In genomic region chr11:23405350-23405937, GRCh38 we compare ENCODE assay signal across 27 cellular contexts.
A peak's percentile ranks its signal among the peaks of the same experiment; 100 is the strongest.
DNase-seq lines count a peak whose midpoint lies in the region; ATAC-seq and TF ChIP-seq lines count a peak whose summit lies in the region.
"Had no signal": no experiment of that assay in that cellular context is flagged by ENCODE, and none has a peak within 500 bp of the region (broad histone marks: within the 10 kb centered on the region; RNA-seq: fewer than 3 reads in every experiment).

No MANE protein-coding gene starts in this region.

- H3K27me3 ChIP-seq in testis, result no peaks in the 10 kb centered on the region
- H3K27me3 ChIP-seq: BE2C, MG63 had no signal

- no peak for ATAC-seq in T-cell (replicated peaks in 1 of 4)
- ATAC-seq: GM12878, HCT116 had no signal

- H3K27ac Mint-ChIP-seq in activated CD4-positive, alpha-beta T cell treated with anti-CD3 and anti-CD28 coated beads, Interleukin-2, amount 10 ng/mL, durations not matched to agents 24 days and 14 days, result no peak overlapping the region
- H3K27ac Mint-ChIP-seq in chondrocyte (ENCODE audit: unreplicated experiment) (no peak overlapping the region), T-cell (no peak overlapping the region)
- H3K27ac Mint-ChIP-seq: CD14-positive monocyte had no signal

- H3K9me3 ChIP-seq in testis, result no peaks in the 10 kb centered on the region
- H3K9me3 ChIP-seq: BE2C, MG63 had no signal

- H3K9me3 Mint-ChIP-seq in activated CD4-positive, alpha-beta T cell treated with anti-CD3 and anti-CD28 coated beads, Interleukin-2, amount 10 ng/mL, durations not matched to agents 24 days and 14 days, result peaks cover 18% of the 10 kb centered on the region
- H3K9me3 Mint-ChIP-seq in chondrocyte (ENCODE audit: low read depth) (peaks cover 19% of the 10 kb centered on the region), T-cell (peaks cover 16 to 24% (median 20%) of the 10 kb centered on the region in 3 donors)

- no peaks in the 10 kb centered on the region for H3K36me3 Mint-ChIP-seq in activated CD4-positive, alpha-beta T cell treated with anti-CD3 and anti-CD28 coated beads, Interleukin-2, amount 10 ng/mL, durations not matched to agents 24 days and 14 days (ENCODE audit: low read depth)
- H3K36me3 Mint-ChIP-seq in chondrocyte (ENCODE audit: low read depth) (peaks cover 4% of the 10 kb centered on the region), T-cell (no peaks in the 10 kb centered on the region)
- H3K36me3 Mint-ChIP-seq: CD14-positive monocyte; CD8-positive, alpha-beta memory T cell had no signal

- peak overlapping the region in 1 of 2 donors; percentile 6 for H3K4me3 ChIP-seq in testis
- H3K4me3 ChIP-seq: GM12878, MG63 had no signal

- POLR2A ChIA-PET in T-cell (lab: Charles Lee), result no interaction called here

- H3K4me3 Mint-ChIP-seq in activated CD4-positive, alpha-beta T cell treated with anti-CD3 and anti-CD28 coated beads, Interleukin-2, amount 10 ng/mL, durations not matched to agents 24 days and 14 days, result no peak overlapping the region
- H3K4me3 Mint-ChIP-seq in chondrocyte (ENCODE audit: unreplicated experiment), result no peak overlapping the region
- H3K4me3 Mint-ChIP-seq in T-cell, result no peak overlapping the region
- H3K4me3 Mint-ChIP-seq: CD14-positive monocyte; CD8-positive, alpha-beta memory T cell had no signal

- 40 to 87% methylated on average over 15 to 29 of the region's 33 CpGs for WGBS in testis, 2 donors

- no peaks in the 10 kb centered on the region for H3K36me3 ChIP-seq in testis (ENCODE audit: low read depth, missing control alignments)
- H3K36me3 ChIP-seq: BE2C, MG63 had no signal

- no peak overlapping the region for H3K27ac ChIP-seq in testis
- H3K27ac ChIP-seq: 22Rv1 had no signal

- peak; percentile 38 for DNase-seq in activated CD4-positive, alpha-beta T cell treated with anti-CD3 and anti-CD28 coated beads, Interleukin-2, amount 10 ng/mL, durations not matched to agents 24 days and 14 days
- no peak for DNase-seq in activated CD4-positive, alpha-beta T cell treated with anti-CD3 and anti-CD28 coated beads, Interleukin-2, amount 50 U/mL, for 1 hour
- peak; percentile 84 for DNase-seq in chondrocyte (ENCODE audit: low spot score)
- peak; percentile 86 for DNase-seq in mesenteric fat pad (ENCODE audit: low spot score)
- peak; percentile 13 for DNase-seq in testis
- DNase-seq in stimulated activated CD4-positive, alpha-beta T cell treated with anti-CD3 and anti-CD28 coated beads, Interleukin-4, amount 100 ng/mL, for 1 hour, result no peak
- DNase-seq in T-cell, result no peak
- no peak for DNase-seq in GM19240 (ENCODE audit: insufficient read length, low spot score)
- DNase-seq: BE2C, DMS 273 treated with DMSO at 0.1 percent for 48 hours, DMS79, EL, GDM1, IMR-90, KG1, MG63, NCI-H1105 treated with DMSO at 0.1 percent for 48 hours, NCI-H2029, NCI-H2227 treated with DMSO at 0.1 percent for 48 hours, NCI-H69, RPMI8226, SIG-M5 had no signal

- intact Hi-C loops in activated CD4-positive, alpha-beta T cell treated with anti-CD3 and anti-CD28 coated beads, Interleukin-2, amount 10 ng/mL, durations not matched to agents 24 days and 14 days (cut with micrococcal nuclease), result no loop called here
- intact Hi-C loops in testis (cut with DNase I; ENCODE audit: low total_unique reads), result no loop called here

- CTCF ChIA-PET in T-cell (lab: Charles Lee), result no interaction called here

- no peaks in the 10 kb centered on the region for H3K27me3 Mint-ChIP-seq in activated CD4-positive, alpha-beta T cell treated with anti-CD3 and anti-CD28 coated beads, Interleukin-2, amount 10 ng/mL, durations not matched to agents 24 days and 14 days
- H3K27me3 Mint-ChIP-seq in chondrocyte (ENCODE audit: low read depth) (no peaks in the 10 kb centered on the region), T-cell (no peaks in the 10 kb centered on the region)

- TF ChIP-seq CTCF in chondrocyte (IDR thresholded peaks at IDR 0.05) (no peak), testis (IDR thresholded peaks at IDR 0.05) (no peak)

- H3K4me1 ChIP-seq in testis, result no peaks in the 10 kb centered on the region
- H3K4me1 ChIP-seq: BE2C had no signal

- no peaks in the 10 kb centered on the region for H3K4me1 Mint-ChIP-seq in activated CD4-positive, alpha-beta T cell treated with anti-CD3 and anti-CD28 coated beads, Interleukin-2, amount 10 ng/mL, durations not matched to agents 24 days and 14 days
- H3K4me1 Mint-ChIP-seq in chondrocyte (ENCODE audit: low read depth) (no peaks in the 10 kb centered on the region), T-cell (no peaks in the 10 kb centered on the region)
- H3K4me1 Mint-ChIP-seq: CD14-positive monocyte; CD8-positive, alpha-beta memory T cell had no signal

- TF ChIP-seq POLR2A in testis (IDR thresholded peaks at IDR 0.05), result no peak

Comparison
In these comparisons a context has a peak if more than half of its experiments do, and no peak if none do; other contexts are left out.
1. DNase-seq: peak in activated CD4-positive, alpha-beta T cell treated with anti-CD3 and anti-CD28 coated beads, Interleukin-2, amount 10 ng/mL, durations not matched to agents 24 days and 14 days (single experiment), chondrocyte (single experiment), mesenteric fat pad (single experiment) and testis (single experiment); none in activated CD4-positive, alpha-beta T cell treated with anti-CD3 and anti-CD28 coated beads, Interleukin-2, amount 50 U/mL, for 1 hour (single experiment), stimulated activated CD4-positive, alpha-beta T cell treated with anti-CD3 and anti-CD28 coated beads, Interleukin-4, amount 100 ng/mL, for 1 hour (single experiment), T-cell (0 of 34) and GM19240 (single experiment).